In the genomic region with DNA sequence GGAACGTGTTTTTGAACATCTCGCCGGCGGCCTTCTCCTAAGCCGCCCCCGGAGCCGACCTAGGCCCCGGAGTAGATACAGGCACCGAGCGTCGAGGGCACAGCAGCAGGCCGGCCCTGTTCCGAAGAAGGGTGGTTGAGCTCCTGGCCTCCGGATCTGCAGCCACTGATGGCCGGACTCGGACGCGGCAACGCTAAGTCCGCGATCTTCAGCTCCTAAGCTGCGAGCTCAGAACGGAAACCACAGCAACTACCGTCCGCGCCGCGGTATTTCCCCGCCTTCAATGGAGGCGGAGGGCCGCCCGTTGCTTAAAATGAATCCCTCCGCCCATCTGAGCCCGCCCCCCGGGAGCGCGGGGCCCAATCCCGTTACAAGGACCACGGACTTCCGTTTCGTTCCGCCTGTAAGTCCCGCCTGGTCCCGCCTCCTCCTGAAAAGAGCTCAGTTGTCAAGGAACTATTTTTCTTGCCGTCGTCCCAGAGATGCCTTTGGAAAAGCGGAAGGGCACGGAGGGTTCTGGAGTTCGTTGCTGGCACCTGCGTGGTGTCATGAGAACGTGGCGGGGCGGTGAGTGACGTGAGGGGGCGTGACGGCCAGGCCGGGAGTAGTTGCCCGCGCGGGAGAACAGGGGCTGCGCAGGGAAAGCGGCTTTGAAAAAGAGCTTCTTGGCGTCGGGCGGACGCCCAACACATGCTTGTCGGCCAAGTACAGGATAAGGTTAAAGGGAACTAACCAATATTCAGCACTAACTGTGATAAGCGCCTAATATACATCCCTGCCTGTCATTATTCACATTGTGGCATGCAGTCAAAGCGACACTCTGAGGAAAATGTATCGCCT, we compare ENCODE assay signal across 8 cellular contexts. TPM values are rescaled to one million over a fixed set of nuclear protein-coding genes. Genes with fewer than 3 reads are reported as not detected.
DNase-seq lines count a peak whose midpoint lies in the region; ATAC-seq, FAIRE-seq and TF ChIP-seq lines count a peak whose summit lies in the region.

A gene (minus strand): TSS at position 285 of the 840 bp plus-strand sequence. CDS start 266 bp downstream, at position 19.

- ATAC-seq in GM19043 (IDR thresholded peaks at IDR 0.05; ENCODE audit: low read depth, unreplicated experiment) (peak; percentile 86), HG03378 (IDR thresholded peaks at IDR 0.05; ENCODE audit: unreplicated experiment) (peak; percentile 84)

- no peak for TF ChIP-seq CTCF in AG10803 (conservative IDR thresholded peaks at IDR 0.05; ENCODE audit: low read length)

- peak; percentile 33 for FAIRE-seq in islet of Langerhans (lab: Jason Lieb, UNC)

- peak within 1 kb of the TSS; percentile 90 for H3K4me3 ChIP-seq in AG10803 (ENCODE audit: low read length)

- peak; percentile 100 for DNase-seq in AG10803 (ENCODE audit: low read depth)
- DNase-seq in NCI-H460 (ENCODE audit: extremely low read depth, low read depth) = peak; percentile 100
- peak; percentile 97 for DNase-seq in activated CD4-positive, CD25-positive, alpha-beta regulatory T cell treated with anti-CD3 and anti-CD28 coated beads, Interleukin-2, amount 50 U/mL, for 72 hours
- peak; percentile 87 to 96 for DNase-seq in cerebellar nuclear complex (lab: John Stamatoyannopoulos, UW)
- peak; percentile 94 for DNase-seq in stimulated activated CD4-positive, alpha-beta T cell treated with anti-CD3 and anti-CD28 coated beads, Interleukin-12 subunit alpha, Interleukin-12 subunit beta, amount 100 ng/mL, for 4 hours

RNA-seq across cellular contexts. Expression of the gene that starts here (rescaled TPM):
- 77.8 and 85.3 TPM in 2 replicates for total RNA-seq in NCI-H460 (2014; rRNA removed; shearing (Covaris generic))
- polyA plus RNA-seq in NCI-H460 (2014; cell fraction: nucleus; rRNA removed) = 124 and 155 TPM in 2 replicates

Comparison
In these comparisons a context has a peak if more than half of its experiments do, and no peak if none do; other contexts are left out.
1. Peak in every context shown above with its lines: DNase-seq, ATAC-seq and H3K4me3 ChIP-seq.